Comparison of ENCODE assay signal across 1 cellular context in genomic region chr11:76243648-76244285, GRCh38.
A peak's percentile ranks its signal among the peaks of the same experiment; 100 is the strongest.
TF ChIP-seq lines count a peak whose summit lies in the region.

No MANE protein-coding gene starts in this region.

TF ChIP-seq in GM12878, 131 proteins besides CTCF, POLR2A, EP300 and RAD21:
- peak; percentile 64 for TF ChIP-seq BCL3 (IDR thresholded peaks at IDR 0.05; ENCODE audit: borderline replicate concordance, insufficient read depth, low read depth, low read length, poor library complexity, severe bottlenecking)
- TF ChIP-seq SRF (IDR thresholded peaks at IDR 0.05; ENCODE audit: low read depth in 2 of 2, low read length in 2 of 2) = no peak
- no peak for TF ChIP-seq SUZ12 (IDR thresholded peaks at IDR 0.05; ENCODE audit: unreplicated experiment)
